21 cellular contexts compared by ENCODE assay signal in the genomic region with DNA sequence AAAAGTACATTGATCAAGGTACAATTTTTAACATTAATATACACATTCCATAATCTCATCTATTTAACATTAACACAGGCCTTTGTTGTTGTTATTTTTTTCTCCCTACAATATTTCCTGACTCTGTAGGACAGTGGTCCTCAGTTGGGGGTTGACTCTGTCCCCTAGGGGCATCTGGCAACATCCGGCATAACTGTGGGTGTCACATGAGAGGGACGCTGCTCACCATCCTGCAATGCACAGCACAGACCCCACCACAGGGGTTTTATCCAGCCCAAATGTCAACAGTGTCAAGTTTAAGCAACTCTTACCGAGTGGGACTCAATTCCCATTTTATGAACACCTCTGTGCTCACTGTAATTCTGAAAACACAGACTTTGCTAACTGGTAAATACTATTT. TPM values are rescaled to one million over a fixed set of nuclear protein-coding genes. Genes with fewer than 3 reads are reported as not detected.
DNase-seq lines count a peak whose midpoint lies in the region; ATAC-seq, FAIRE-seq and TF ChIP-seq lines count a peak whose summit lies in the region.
"Had no signal": no experiment of that assay in that cellular context is flagged by ENCODE, and none has a peak within 500 bp of the region (broad histone marks: within the 10 kb centered on the region; RNA-seq: fewer than 3 reads in every experiment).

No MANE protein-coding gene starts in this region.

- peaks cover 26% of the 10 kb centered on the region for H3F3A ChIP-seq in Loucy (ENCODE audit: low read depth)

- peaks cover 20% of the 10 kb centered on the region for H3K4me1 ChIP-seq in HepG2 (ENCODE audit: insufficient read depth, low read length)
- peaks cover 0 to 11% (median 2%) of the 10 kb centered on the region in 4 donors for H3K4me1 ChIP-seq in right lobe of liver
- H3K4me1 ChIP-seq in Loucy (ENCODE audit: insufficient read depth, low read length, poor library complexity, severe bottlenecking), result peaks cover 35% of the 10 kb centered on the region
- peaks cover 50% of the 10 kb centered on the region for H3K4me1 ChIP-seq in psoas muscle

- intact Hi-C loops in HepG2 (cut with micrococcal nuclease; ENCODE audit: unreplicated experiment), result no loop called here
- intact Hi-C loops in right lobe of liver (cut with DNase I), result no loop called here
- intact Hi-C loops in psoas muscle (cut with DNase I), result no loop called here

- no TSS peak for BruUV-seq in HepG2 (replicated peaks; lab: Mats Ljungman, UMichigan)

- 96% methylated on average over 3 of the region's 3 CpGs for WGBS in HepG2 (ENCODE audit: low lambda C conversion rate)
- WGBS in right lobe of liver (ENCODE audit: insufficient coverage, low coverage, low lambda C conversion rate, missing lambda C conversion rate), result 84% methylated on average over 3 of the region's 3 CpGs
- WGBS in psoas muscle, 3 donors, result 42 to 65% (median 47%) methylated on average over 3 of the region's 3 CpGs

- H4K20me1 ChIP-seq in HepG2 (ENCODE audit: insufficient read depth, low read length) (peaks cover 38% of the 10 kb centered on the region), Loucy (ENCODE audit: insufficient read depth, low read length, poor library complexity, severe bottlenecking) (peaks cover 59% of the 10 kb centered on the region)

- in situ Hi-C loops in HepG2 (cut with HindIII; ENCODE audit: extremely low pct_ligation_motif_present, low pct_unique_long_range_greater_than_20kb), result no loop called here

- no peak for DNase-seq in HepG2 (ENCODE audit: low spot score)
- no peak for DNase-seq in right lobe of liver
- no peak for DNase-seq in erythroblast (lab: John Stamatoyannopoulos, UW)
- no peak for DNase-seq in psoas muscle
- DNase-seq in NCI-H82 (lab: John Stamatoyannopoulos, UW), result no peak
- DNase-seq in NCI-H2081 treated with DMSO at 0.1 percent for 48 hours (lab: John Stamatoyannopoulos, UW), result no peak
- DNase-seq in inferior parietal cortex (ENCODE audit: extremely low spot score), result no peak
- DNase-seq: Caco-2; CD4-positive, CD25-positive, alpha-beta regulatory T cell; DMS153; EL; NCI-H1092; NCI-H2107; NCI-H2227 treated with DMSO at 0.1 percent for 48 hours; NCI-H524; SK-N-SH had no signal

- no peak for TF ChIP-seq RAD21 in HepG2 (CRISPR knock-in tag; IDR thresholded peaks at IDR 0.05)

- H3K27me3 ChIP-seq in HepG2 (ENCODE audit: control insufficient read depth in 1 of 2, insufficient read depth in 2 of 2, low read length in 2 of 2) (no peaks in the 10 kb centered on the region), right lobe of liver (no peaks in the 10 kb centered on the region), Loucy (ENCODE audit: insufficient read depth, low read length, poor library complexity, severe bottlenecking) (no peaks in the 10 kb centered on the region), psoas muscle (ENCODE audit: insufficient read depth in 3 of 3, low read length in 2 of 3) (no peaks in the 10 kb centered on the region)

- no peak overlapping the region for H3K4me2 ChIP-seq in HepG2 (ENCODE audit: low read depth, low read length)
- H3K4me2 ChIP-seq in Loucy (ENCODE audit: low read depth, low read length, poor library complexity, severe bottlenecking), result peak overlapping the region; percentile 89
- H3K4me2 ChIP-seq: SK-N-SH had no signal

- FAIRE-seq in HepG2 (lab: Jason Lieb, UNC), result no peak

- H3K9me3 ChIP-seq in HepG2 (ENCODE audit: low read length) (no peaks in the 10 kb centered on the region), right lobe of liver (no peaks in the 10 kb centered on the region), Loucy (ENCODE audit: insufficient read depth, low read depth, low read length) (no peaks in the 10 kb centered on the region), psoas muscle (no peaks in the 10 kb centered on the region)
- H3K9me3 ChIP-seq: Caco-2, SK-N-SH had no signal

- no peaks in the 10 kb centered on the region for H3K9me2 ChIP-seq in Loucy (replicated peaks; ENCODE audit: low read depth, low read length)
- H3K9me2 ChIP-seq: SK-N-SH had no signal

- H3K27ac ChIP-seq in HepG2 (ENCODE audit: extremely low read length, insufficient read depth, low read length), result no peak overlapping the region
- H3K27ac ChIP-seq in right lobe of liver, result no peak overlapping the region
- H3K27ac ChIP-seq in psoas muscle, result peak overlapping the region; percentile 23

- peaks cover 21% of the 10 kb centered on the region for H3K79me2 ChIP-seq in HepG2 (ENCODE audit: insufficient read depth, low read length)
- H3K79me2 ChIP-seq in Loucy (ENCODE audit: insufficient read depth, low read length), result peaks cover 61% of the 10 kb centered on the region

- ATAC-seq in HepG2 (no peak), right lobe of liver (no peak), psoas muscle (no peak)
- ATAC-seq: Panc1, Right ventricle myocardium inferior had no signal

- H2AFZ ChIP-seq in HepG2 (ENCODE audit: low read length) (no peak overlapping the region), Loucy (ENCODE audit: low read length) (no peak overlapping the region)

- no peak for TF ChIP-seq POLR2A in HepG2 (IDR thresholded peaks at IDR 0.05; ENCODE audit: insufficient read depth in 1 of 2, low read depth in 2 of 2, low read length in 2 of 2)
- TF ChIP-seq POLR2A in right lobe of liver (IDR thresholded peaks at IDR 0.05), result no peak
- TF ChIP-seq POLR2A in erythroblast (IDR thresholded peaks at IDR 0.05; ENCODE audit: low read length), result peak; percentile 18

- H3K9ac ChIP-seq in HepG2 (ENCODE audit: insufficient read depth, low read depth, low read length), result no peak overlapping the region
- H3K9ac ChIP-seq in Loucy (ENCODE audit: low read depth, low read length, poor library complexity, severe bottlenecking), result peak overlapping the region; percentile 14
- H3K9ac ChIP-seq: SK-N-SH had no signal

- TF ChIP-seq EP300 in HepG2 (IDR thresholded peaks at IDR 0.05; ENCODE audit: low read depth in 2 of 2, low read length in 2 of 2) (no peak), HepG2 (CRISPR knock-in tag; IDR thresholded peaks at IDR 0.05; ENCODE audit: borderline replicate concordance) (no peak)

- H3K36me3 ChIP-seq in HepG2 (replicated peaks in 1 of 2; ENCODE audit: control insufficient read depth in 1 of 2, insufficient read depth in 2 of 2, low read length in 2 of 2) (peaks cover 7 to 30% of the 10 kb centered on the region in 2 experiments), right lobe of liver (peaks cover 0 to 40% (median 21%) of the 10 kb centered on the region in 4 donors), Loucy (ENCODE audit: insufficient read depth, low read length) (peaks cover 64% of the 10 kb centered on the region), psoas muscle (ENCODE audit: insufficient read depth in 1 of 2, low read depth in 1 of 2) (peaks cover 0 to 56% of the 10 kb centered on the region in 2 donors)

- CTCF ChIA-PET in HepG2 (lab: Yijun Ruan, JAX; ENCODE audit: low intra/inter-chr PET ratio, low total read pairs), result no interaction called here

- H3K4me3 ChIP-seq in HepG2 (replicated peaks in 1 of 3; ENCODE audit: insufficient read depth in 1 of 3, low read depth in 2 of 3, low read length in 3 of 3), result no peak overlapping the region
- no peak overlapping the region for H3K4me3 ChIP-seq in right lobe of liver
- no peak overlapping the region for H3K4me3 ChIP-seq in Loucy (ENCODE audit: low read length, poor library complexity, severe bottlenecking)
- no peak overlapping the region for H3K4me3 ChIP-seq in psoas muscle

- no peak for TF ChIP-seq CTCF in HepG2 (CRISPR knock-in tag; IDR thresholded peaks at IDR 0.05)
- TF ChIP-seq CTCF in right lobe of liver (IDR thresholded peaks at IDR 0.05), result no peak
- TF ChIP-seq CTCF in Loucy (conservative IDR thresholded peaks at IDR 0.05; ENCODE audit: low read length), result no peak
- TF ChIP-seq CTCF in psoas muscle (IDR thresholded peaks at IDR 0.05), result no peak

- POLR2A ChIA-PET in HepG2 (lab: Yijun Ruan, JAX), result no interaction called here

RNA-seq across cellular contexts. Expression of gene IDI1, which starts 8.8 kb away (rescaled TPM):
- 145 and 247 TPM in 2 replicates for total RNA-seq in HepG2 (2016; rRNA removed; fragmentation: Illumina TruSeq; extraction: Trizol)
- 30.6 and 36.4 TPM in 2 replicates for total RNA-seq in HepG2 (2016; cell fraction: cytosol; rRNA removed; fragmentation: Illumina TruSeq; extraction: Trizol; ENCODE audit: low read depth)
- 151 and 249 TPM in 2 replicates for total RNA-seq in HepG2 (2016; cell fraction: insoluble cytoplasmic fraction; rRNA removed; fragmentation: Illumina TruSeq; extraction: Trizol)
- total RNA-seq in HepG2 (2016; cell fraction: membrane; rRNA removed; fragmentation: Illumina TruSeq; extraction: Trizol), result 51.4 and 56.7 TPM in 2 replicates
- 95.7 and 98.8 TPM in 2 replicates for total RNA-seq in HepG2 (2016; cell fraction: nucleus; rRNA removed; fragmentation: Illumina TruSeq; extraction: Trizol)
- polyA plus RNA-seq in HepG2 (2011; rRNA removed), result 44.4 and 56.6 TPM in 2 replicates
- 17.6 and 37.3 TPM in 2 replicates for polyA plus RNA-seq in HepG2 (2011; cell fraction: cytosol; rRNA removed)
- polyA plus RNA-seq in HepG2 (2011; cell fraction: nucleus; rRNA removed), result 43.0 and 68.2 TPM in 2 replicates
- 95.0 and 101 TPM in 2 replicates for polyA plus RNA-seq in HepG2 (2012)
- polyA plus RNA-seq in HepG2 (2016; cell fraction: cytosol; fragmentation: Illumina TruSeq; extraction: Trizol; ENCODE audit: low read depth), result 11.6 and 13.1 TPM in 2 replicates
- polyA plus RNA-seq in HepG2 (2016; cell fraction: insoluble cytoplasmic fraction; fragmentation: Illumina TruSeq; extraction: Trizol; ENCODE audit: low read depth), result 253 and 286 TPM in 2 replicates
- polyA plus RNA-seq in HepG2 (2016; cell fraction: membrane; fragmentation: Illumina TruSeq; extraction: Trizol; ENCODE audit: low read depth), result 34.8 and 35.9 TPM in 2 replicates
- 142 and 155 TPM in 2 replicates for polyA plus RNA-seq in HepG2 (2016; cell fraction: nucleus; fragmentation: Illumina TruSeq; extraction: Trizol; ENCODE audit: insufficient read depth, low read depth)
- polyA minus RNA-seq in HepG2 (2011; rRNA and poly(A)+ RNA removed; ENCODE audit: low replicate concordance), result 13.6 and 22.4 TPM in 2 replicates
- polyA minus RNA-seq in HepG2 (2011; cell fraction: cytosol; rRNA and poly(A)+ RNA removed), result 13.5 and 22.8 TPM in 2 replicates
- 43.5 and 60.7 TPM in 2 replicates for polyA minus RNA-seq in HepG2 (2011; cell fraction: nucleus; rRNA and poly(A)+ RNA removed)
- 10 to 100 TPM; 14.7 to 79.7 (median 28.4) TPM for total RNA-seq in right lobe of liver
- total RNA-seq in psoas muscle, result 10 to 100 TPM; 49.3 to 61.3 (median 55.3) TPM
- 100 to 1,000 TPM in 2 of 3 donors, 10 to 100 TPM in 1; 42.8 to 137 (median 111) TPM for polyA plus RNA-seq in psoas muscle

RNA-seq across cellular contexts. Expression of gene IDI2, which starts 14.5 kb away (rescaled TPM):
- total RNA-seq in HepG2 (2016; rRNA removed; fragmentation: Illumina TruSeq; extraction: Trizol) (not detected in 2 replicates), right lobe of liver (not detected), psoas muscle (100 to 1,000 TPM; 107 to 182 (median 144) TPM)
- total RNA-seq in HepG2 (2016; cell fraction: cytosol; rRNA removed; fragmentation: Illumina TruSeq; extraction: Trizol; ENCODE audit: low read depth), result not detected in 2 replicates
- total RNA-seq in HepG2 (2016; cell fraction: insoluble cytoplasmic fraction; rRNA removed; fragmentation: Illumina TruSeq; extraction: Trizol), result not detected in 2 replicates
- not detected in 2 replicates for total RNA-seq in HepG2 (2016; cell fraction: membrane; rRNA removed; fragmentation: Illumina TruSeq; extraction: Trizol)
- total RNA-seq in HepG2 (2016; cell fraction: nucleus; rRNA removed; fragmentation: Illumina TruSeq; extraction: Trizol), result not detected in 2 replicates
- polyA plus RNA-seq in HepG2 (2011; rRNA removed) (not detected in 2 replicates), psoas muscle (100 to 1,000 TPM in 2 of 3 donors, 10 to 100 TPM in 1; 16.6 to 180 (median 133) TPM)
- not detected in 2 replicates for polyA plus RNA-seq in HepG2 (2011; cell fraction: cytosol; rRNA removed)
- polyA plus RNA-seq in HepG2 (2011; cell fraction: nucleus; rRNA removed), result not detected in 2 replicates
- not detected in 2 replicates for polyA plus RNA-seq in HepG2 (2012)
- polyA plus RNA-seq in HepG2 (2016; cell fraction: cytosol; fragmentation: Illumina TruSeq; extraction: Trizol; ENCODE audit: low read depth), result not detected in 2 replicates
- not detected in 2 replicates for polyA plus RNA-seq in HepG2 (2016; cell fraction: insoluble cytoplasmic fraction; fragmentation: Illumina TruSeq; extraction: Trizol; ENCODE audit: low read depth)
- not detected in 2 replicates for polyA plus RNA-seq in HepG2 (2016; cell fraction: membrane; fragmentation: Illumina TruSeq; extraction: Trizol; ENCODE audit: low read depth)
- not detected in 2 replicates for polyA plus RNA-seq in HepG2 (2016; cell fraction: nucleus; fragmentation: Illumina TruSeq; extraction: Trizol; ENCODE audit: insufficient read depth, low read depth)
- not detected in 2 replicates for polyA minus RNA-seq in HepG2 (2011; rRNA and poly(A)+ RNA removed; ENCODE audit: low replicate concordance)
- polyA minus RNA-seq in HepG2 (2011; cell fraction: cytosol; rRNA and poly(A)+ RNA removed), result not detected in 2 replicates
- polyA minus RNA-seq in HepG2 (2011; cell fraction: nucleus; rRNA and poly(A)+ RNA removed), result not detected in 2 replicates
- total RNA-seq: Caco-2; CD4-positive, CD25-positive, alpha-beta regulatory T cell; H4; HT-29 had no signal
- polyA plus RNA-seq: CD4-positive, CD25-positive, alpha-beta regulatory T cell; SK-N-SH had no signal

RNA-seq across cellular contexts. Expression of gene WDR37, which starts 16.1 kb away (rescaled TPM):
- 5.4 and 5.9 TPM in 2 replicates for total RNA-seq in HepG2 (2016; rRNA removed; fragmentation: Illumina TruSeq; extraction: Trizol)
- total RNA-seq in HepG2 (2016; cell fraction: cytosol; rRNA removed; fragmentation: Illumina TruSeq; extraction: Trizol; ENCODE audit: low read depth), result 14.4 and 16.4 TPM in 2 replicates
- 4.7 and 6.1 TPM in 2 replicates for total RNA-seq in HepG2 (2016; cell fraction: insoluble cytoplasmic fraction; rRNA removed; fragmentation: Illumina TruSeq; extraction: Trizol)
- 8.1 and 8.5 TPM in 2 replicates for total RNA-seq in HepG2 (2016; cell fraction: membrane; rRNA removed; fragmentation: Illumina TruSeq; extraction: Trizol)
- total RNA-seq in HepG2 (2016; cell fraction: nucleus; rRNA removed; fragmentation: Illumina TruSeq; extraction: Trizol), result 7.7 and 7.8 TPM in 2 replicates
- polyA plus RNA-seq in HepG2 (2011; rRNA removed), result 7.5 and 8.6 TPM in 2 replicates
- polyA plus RNA-seq in HepG2 (2011; cell fraction: cytosol; rRNA removed), result 5.3 TPM in 2 replicates
- 19.8 and 22.5 TPM in 2 replicates for polyA plus RNA-seq in HepG2 (2011; cell fraction: nucleus; rRNA removed)
- polyA plus RNA-seq in HepG2 (2012), result 6.1 and 6.9 TPM in 2 replicates
- 0.37 and 0.41 TPM in 2 replicates for polyA plus RNA-seq in HepG2 (2016; cell fraction: cytosol; fragmentation: Illumina TruSeq; extraction: Trizol; ENCODE audit: low read depth)
- 4.6 and 5.8 TPM in 2 replicates for polyA plus RNA-seq in HepG2 (2016; cell fraction: insoluble cytoplasmic fraction; fragmentation: Illumina TruSeq; extraction: Trizol; ENCODE audit: low read depth)
- polyA plus RNA-seq in HepG2 (2016; cell fraction: membrane; fragmentation: Illumina TruSeq; extraction: Trizol; ENCODE audit: low read depth), result 1.1 and 1.2 TPM in 2 replicates
- polyA plus RNA-seq in HepG2 (2016; cell fraction: nucleus; fragmentation: Illumina TruSeq; extraction: Trizol; ENCODE audit: insufficient read depth, low read depth), result 16.0 TPM in 2 replicates
- 39.9 and 41.7 TPM in 2 replicates for polyA minus RNA-seq in HepG2 (2011; rRNA and poly(A)+ RNA removed; ENCODE audit: low replicate concordance)
- 7.3 and 13.4 TPM in 2 replicates for polyA minus RNA-seq in HepG2 (2011; cell fraction: cytosol; rRNA and poly(A)+ RNA removed)
- 16.2 and 17.1 TPM in 2 replicates for polyA minus RNA-seq in HepG2 (2011; cell fraction: nucleus; rRNA and poly(A)+ RNA removed)
- 1 to 10 TPM; 5.8 to 9.7 (median 8.3) TPM for total RNA-seq in right lobe of liver
- 10 to 100 TPM; 17.2 to 28.3 (median 21.4) TPM for total RNA-seq in psoas muscle
- polyA plus RNA-seq in psoas muscle, result 10 to 100 TPM in 1 of 3 donors, 1 to 10 TPM in 2; 6.8 to 14.1 (median 9.7) TPM

RNA-seq across cellular contexts. Expression of gene GTPBP4, which starts 51.9 kb away (rescaled TPM):
- total RNA-seq in HepG2 (2016; rRNA removed; fragmentation: Illumina TruSeq; extraction: Trizol) (85.5 and 101 TPM in 2 replicates), right lobe of liver (10 to 100 TPM in 5 of 6 experiments, 1 to 10 TPM in 1; 6.6 to 18.6 (median 15.4) TPM), psoas muscle (10 to 100 TPM; 36.3 to 77.4 (median 68.5) TPM)
- total RNA-seq in HepG2 (2016; cell fraction: cytosol; rRNA removed; fragmentation: Illumina TruSeq; extraction: Trizol; ENCODE audit: low read depth), result 9.2 and 10.8 TPM in 2 replicates
- total RNA-seq in HepG2 (2016; cell fraction: insoluble cytoplasmic fraction; rRNA removed; fragmentation: Illumina TruSeq; extraction: Trizol), result 73.1 and 98.3 TPM in 2 replicates
- 17.2 and 23.2 TPM in 2 replicates for total RNA-seq in HepG2 (2016; cell fraction: membrane; rRNA removed; fragmentation: Illumina TruSeq; extraction: Trizol)
- 61.0 and 70.2 TPM in 2 replicates for total RNA-seq in HepG2 (2016; cell fraction: nucleus; rRNA removed; fragmentation: Illumina TruSeq; extraction: Trizol)
- polyA plus RNA-seq in HepG2 (2011; rRNA removed) (20.1 and 24.1 TPM in 2 replicates), psoas muscle (100 to 1,000 TPM in 1 of 3 donors, 10 to 100 TPM in 2; 44.2 to 134 (median 70.2) TPM)
- 9.2 and 11.6 TPM in 2 replicates for polyA plus RNA-seq in HepG2 (2011; cell fraction: cytosol; rRNA removed)
- polyA plus RNA-seq in HepG2 (2011; cell fraction: nucleus; rRNA removed), result 31.1 and 31.6 TPM in 2 replicates
- polyA plus RNA-seq in HepG2 (2012), result 37.7 and 40.3 TPM in 2 replicates
- polyA plus RNA-seq in HepG2 (2016; cell fraction: cytosol; fragmentation: Illumina TruSeq; extraction: Trizol; ENCODE audit: low read depth), result 3.6 and 4.3 TPM in 2 replicates
- polyA plus RNA-seq in HepG2 (2016; cell fraction: insoluble cytoplasmic fraction; fragmentation: Illumina TruSeq; extraction: Trizol; ENCODE audit: low read depth), result 116 and 119 TPM in 2 replicates
- 8.8 and 12.3 TPM in 2 replicates for polyA plus RNA-seq in HepG2 (2016; cell fraction: membrane; fragmentation: Illumina TruSeq; extraction: Trizol; ENCODE audit: low read depth)
- 109 and 116 TPM in 2 replicates for polyA plus RNA-seq in HepG2 (2016; cell fraction: nucleus; fragmentation: Illumina TruSeq; extraction: Trizol; ENCODE audit: insufficient read depth, low read depth)
- 35.4 and 59.3 TPM in 2 replicates for polyA minus RNA-seq in HepG2 (2011; rRNA and poly(A)+ RNA removed; ENCODE audit: low replicate concordance)
- 14.2 and 15.8 TPM in 2 replicates for polyA minus RNA-seq in HepG2 (2011; cell fraction: cytosol; rRNA and poly(A)+ RNA removed)
- 62.8 and 65.3 TPM in 2 replicates for polyA minus RNA-seq in HepG2 (2011; cell fraction: nucleus; rRNA and poly(A)+ RNA removed)

Comparison
In these comparisons a context has a peak if more than half of its experiments do, and no peak if none do; other contexts are left out.
1. RNA of gene IDI2, which starts 14.5 kb away (total RNA-seq): 107 to 182 TPM in psoas muscle; not detected in right lobe of liver and not detected in HepG2; every median in the first group is over 100 times any median in the second.